Comparison of ENCODE assay signal across 26 cellular contexts in genomic region chr5:150571836-150572235, GRCh38.
"Had no signal": no experiment of that assay in that cellular context is flagged by ENCODE, and none has a peak within 500 bp of the region (broad histone marks: within the 10 kb centered on the region; RNA-seq: fewer than 3 reads in every experiment).

No MANE protein-coding gene starts in this region.

- H3K36me3 Mint-ChIP-seq: naive thymus-derived CD4-positive, alpha-beta T cell; stimulated activated effector memory CD8-positive, alpha-beta T cell treated with anti-CD3 and anti-CD28 coated beads, Interleukin-12 subunit alpha, Interleukin-12 subunit beta, amount 100 ng/mL, for 72 hours; type B pancreatic cell had no signal

- H2AFZ ChIP-seq: hepatocyte had no signal

- H3K4me3 Mint-ChIP-seq: central memory CD8-positive, alpha-beta T cell; naive thymus-derived CD4-positive, alpha-beta T cell; nephron progenitor cell; stimulated activated effector memory CD8-positive, alpha-beta T cell treated with anti-CD3 and anti-CD28 coated beads, Interleukin-12 subunit alpha, Interleukin-12 subunit beta, amount 100 ng/mL, for 72 hours; type B pancreatic cell had no signal

- H3K27ac Mint-ChIP-seq: naive thymus-derived CD4-positive, alpha-beta T cell; nephron progenitor cell; stimulated activated effector memory CD8-positive, alpha-beta T cell treated with anti-CD3 and anti-CD28 coated beads, Interleukin-12 subunit alpha, Interleukin-12 subunit beta, amount 100 ng/mL, for 72 hours; type B pancreatic cell had no signal

- H3K4me1 Mint-ChIP-seq: central memory CD8-positive, alpha-beta T cell; naive thymus-derived CD4-positive, alpha-beta T cell; stimulated activated effector memory CD8-positive, alpha-beta T cell treated with anti-CD3 and anti-CD28 coated beads, Interleukin-12 subunit alpha, Interleukin-12 subunit beta, amount 100 ng/mL, for 72 hours had no signal

- H3K79me2 ChIP-seq: hepatocyte had no signal

- H3K27me3 Mint-ChIP-seq: central memory CD8-positive, alpha-beta T cell; naive thymus-derived CD4-positive, alpha-beta T cell; type B pancreatic cell had no signal

- ATAC-seq: foreskin keratinocyte; gastroesophageal sphincter; heart left ventricle; left lobe of liver; naive thymus-derived CD4-positive, alpha-beta T cell; pancreas; right lobe of liver; stimulated activated effector memory CD8-positive, alpha-beta T cell treated with anti-CD3 and anti-CD28 coated beads, Interleukin-12 subunit alpha, Interleukin-12 subunit beta, amount 100 ng/mL, for 72 hours had no signal

- H3K4me3 ChIP-seq: coronary artery, esophagus muscularis mucosa, gastroesophageal sphincter, heart left ventricle, hepatocyte, lung, pancreas, right lobe of liver, stomach, thyroid gland had no signal

- H3K9me3 ChIP-seq: esophagus muscularis mucosa, gastroesophageal sphincter, heart left ventricle, pancreas, right lobe of liver, stomach, thyroid gland had no signal

- H3K4me1 ChIP-seq: esophagus muscularis mucosa, foreskin keratinocyte, gastroesophageal sphincter, pancreas, thyroid gland had no signal

- H3K9me3 Mint-ChIP-seq: central memory CD8-positive, alpha-beta T cell; naive thymus-derived CD4-positive, alpha-beta T cell; nephron progenitor cell; stimulated activated effector memory CD8-positive, alpha-beta T cell treated with anti-CD3 and anti-CD28 coated beads, Interleukin-12 subunit alpha, Interleukin-12 subunit beta, amount 100 ng/mL, for 72 hours; type B pancreatic cell had no signal

- DNase-seq: dermis blood vessel endothelial cell; effector memory CD4-positive, alpha-beta T cell; foreskin keratinocyte; kidney; mesenchymal stem cell; naive thymus-derived CD4-positive, alpha-beta T cell; nephron progenitor cell; occipital lobe; pancreas; retina; right lobe of liver; stimulated activated CD4-positive, alpha-beta T cell treated with anti-CD3 and anti-CD28 coated beads, Interleukin-2, amount 100 ng/mL, for 24 hours; stimulated activated CD4-positive, alpha-beta T cell treated with anti-CD3 and anti-CD28 coated beads, Interleukin-4, amount 100 ng/mL, for 24 hours; stimulated activated naive CD4-positive, alpha-beta T cell treated with Interleukin-2 at 50 U/mL for 16 hours; stomach; thyroid gland had no signal

- H3K4me2 ChIP-seq: hepatocyte had no signal

- H3K27ac ChIP-seq: coronary artery, esophagus muscularis mucosa, foreskin keratinocyte, gastroesophageal sphincter, heart left ventricle, pancreas, right lobe of liver, stomach, thyroid gland had no signal

- H3K36me3 ChIP-seq: esophagus muscularis mucosa, gastroesophageal sphincter, heart left ventricle, pancreas, right lobe of liver, stomach, thyroid gland had no signal

- H3K27me3 ChIP-seq: esophagus muscularis mucosa, foreskin keratinocyte, gastroesophageal sphincter, heart left ventricle, hepatocyte, pancreas, right lobe of liver, stomach, thyroid gland had no signal
